In the genomic region with DNA sequence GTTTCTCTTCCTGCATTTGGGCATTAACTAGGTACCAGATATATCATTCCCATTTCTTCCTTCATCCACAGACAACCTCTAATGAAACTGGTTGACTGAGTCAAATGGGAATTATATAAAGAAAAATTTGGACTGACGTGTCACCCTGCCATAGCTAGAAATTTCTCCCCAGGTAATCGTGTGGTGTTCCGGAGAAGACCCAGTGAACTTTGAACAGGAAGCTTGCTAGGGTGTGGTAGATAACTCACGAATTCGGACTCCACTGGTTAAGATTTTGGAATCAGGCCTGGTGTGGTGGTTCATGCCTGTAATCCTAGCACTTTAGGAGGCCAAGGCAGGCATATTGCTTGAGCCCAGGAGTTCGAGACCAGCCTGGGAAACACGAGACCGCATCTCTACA, we compare ENCODE assay signal across 31 cellular contexts.
"Had no signal": no experiment of that assay in that cellular context is flagged by ENCODE, and none has a peak within 500 bp of the region (broad histone marks: within the 10 kb centered on the region; RNA-seq: fewer than 3 reads in every experiment).

No MANE protein-coding gene starts in this region.

- DNase-seq: activated CD4-positive, alpha-beta memory T cell treated with anti-CD3 and anti-CD28 coated beads, Interleukin-2, amount 10 ng/mL, durations not matched to agents 7 days and 5 days; activated CD4-positive, alpha-beta T cell treated with anti-CD3 and anti-CD28 coated beads for 36 hours; activated CD4-positive, alpha-beta T cell treated with anti-CD3 and anti-CD28 coated beads, Interleukin-2, amount 50 U/mL, for 1 hour; activated naive CD4-positive, alpha-beta T cell treated with anti-CD3 and anti-CD28 coated beads, Interleukin-2, amount 50 U/mL, for 16 hours; activated naive CD8-positive, alpha-beta T cell treated with anti-CD3 and anti-CD28 coated beads, Interleukin-2, amount 10 ng/mL, durations not matched to agents 7 days and 5 days; activated T-cell treated with anti-CD3 and anti-CD28 coated beads for 4 hours; activated T-cell treated with anti-CD3 and anti-CD28 coated beads, Interleukin-2, amount 50 U/mL, for 48 hours; adrenal gland; aorta; body of pancreas; central memory CD4-positive, alpha-beta T cell; MG63; MV-4-11; NCI-H1092 treated with DMSO at 0.1 percent for 48 hours; NCI-H1417 treated with DMSO at 0.1 percent for 48 hours; NCI-H1694; NCI-H2029; NCI-H345; NCI-H510A; NCI-H69; NK-92 treated with Interleukin-12 subunit alpha and Interleukin-12 subunit beta, amount 100 ng/mL, for 24 hours; OCI-M1; Peyer's patch; Right ventricle myocardium superior; SJCRH30; T-cell; T-helper 2 cell; T1000; WERI-Rb-1 had no signal

- H3K4me1 ChIP-seq: adrenal gland, body of pancreas, SJCRH30 had no signal

- H3K27me3 Mint-ChIP-seq: activated CD4-positive, alpha-beta T cell treated with anti-CD3 and anti-CD28 coated beads for 36 hours; T-cell had no signal

- H3K4me3 Mint-ChIP-seq: activated CD4-positive, alpha-beta memory T cell treated with anti-CD3 and anti-CD28 coated beads, Interleukin-2, amount 10 ng/mL, durations not matched to agents 7 days and 5 days; activated CD4-positive, alpha-beta T cell treated with anti-CD3 and anti-CD28 coated beads for 36 hours; activated naive CD8-positive, alpha-beta T cell treated with anti-CD3 and anti-CD28 coated beads, Interleukin-2, amount 10 ng/mL, durations not matched to agents 7 days and 5 days; T-cell had no signal

- H3K4me1 Mint-ChIP-seq: activated CD4-positive, alpha-beta memory T cell treated with anti-CD3 and anti-CD28 coated beads, Interleukin-2, amount 10 ng/mL, durations not matched to agents 7 days and 5 days; activated CD4-positive, alpha-beta T cell treated with anti-CD3 and anti-CD28 coated beads for 36 hours had no signal

- H3K27ac ChIP-seq: adrenal gland, body of pancreas, Peyer's patch, RWPE1, SJCRH30, WERI-Rb-1 had no signal

- H3K9me3 Mint-ChIP-seq: activated CD4-positive, alpha-beta memory T cell treated with anti-CD3 and anti-CD28 coated beads, Interleukin-2, amount 10 ng/mL, durations not matched to agents 7 days and 5 days; activated naive CD8-positive, alpha-beta T cell treated with anti-CD3 and anti-CD28 coated beads, Interleukin-2, amount 10 ng/mL, durations not matched to agents 7 days and 5 days; activated T-helper 2 cell treated with anti-CD3 and anti-CD28 coated beads, Interferon-gamma antibody, Interleukin-2, Interleukin-4, amounts not matched to agents 10 μg/mL and 5 μg/mL and 100 μg/mL, durations not matched to agents 14 hours and 24 hours and 36 hours; T-cell had no signal

- ATAC-seq: activated CD4-positive, alpha-beta T cell treated with anti-CD3 and anti-CD28 coated beads for 36 hours; body of pancreas; T-cell had no signal

- H3K27ac Mint-ChIP-seq: activated CD4-positive, alpha-beta memory T cell treated with anti-CD3 and anti-CD28 coated beads, Interleukin-2, amount 10 ng/mL, durations not matched to agents 7 days and 5 days; activated CD4-positive, alpha-beta T cell treated with anti-CD3 and anti-CD28 coated beads for 36 hours; activated naive CD8-positive, alpha-beta T cell treated with anti-CD3 and anti-CD28 coated beads, Interleukin-2, amount 10 ng/mL, durations not matched to agents 7 days and 5 days; activated T-helper 2 cell treated with anti-CD3 and anti-CD28 coated beads, Interferon-gamma antibody, Interleukin-2, Interleukin-4, amounts not matched to agents 10 μg/mL and 5 μg/mL and 100 μg/mL, durations not matched to agents 14 hours and 24 hours and 36 hours; T-cell had no signal

- H3K27me3 ChIP-seq: adrenal gland, body of pancreas, MG63, Peyer's patch, SJCRH30 had no signal

- H3K36me3 Mint-ChIP-seq: T-cell had no signal

- H3K9me3 ChIP-seq: adrenal gland, body of pancreas, MG63, Peyer's patch, SJCRH30 had no signal

- H3K4me3 ChIP-seq: adrenal gland, body of pancreas, MG63, Peyer's patch, SJCRH30 had no signal
